In genomic region chr1:163291461-163291860, GRCh38 we compare ENCODE assay signal across 5 cellular contexts.
"Had no signal": no experiment of that assay in that cellular context is flagged by ENCODE, and none has a peak within 500 bp of the region (broad histone marks: within the 10 kb centered on the region; RNA-seq: fewer than 3 reads in every experiment).

No MANE protein-coding gene starts in this region.

- H3K9ac ChIP-seq: KMS-11 had no signal

- H2AFZ ChIP-seq: GM23338 had no signal

- H3K4me3 ChIP-seq: GM23338 had no signal

- ATAC-seq: GM23338 had no signal

- H3K4me2 ChIP-seq: GM23338, KMS-11 had no signal

- DNase-seq: H9, HCEC 1CT, KBM-7 had no signal

- H3K27ac ChIP-seq: KMS-11 had no signal
